Comparison of ENCODE assay signal across 8 cellular contexts in genomic region chr5:43556857-43557593, GRCh38. TPM values are rescaled to one million over a fixed set of nuclear protein-coding genes. Genes with fewer than 3 reads are reported as not detected.
A peak's percentile ranks its signal among the peaks of the same experiment; 100 is the strongest.
DNase-seq lines count a peak whose midpoint lies in the region; ATAC-seq, FAIRE-seq and TF ChIP-seq lines count a peak whose summit lies in the region.

TSS of gene PAIP1 (minus strand) at chr5:43557077. CDS start at chr5:43556846, 231 bp downstream.

- H3K36me3 ChIP-seq in SJSA1 (peaks cover 46% of the 10 kb centered on the region), gastroesophageal sphincter (peaks cover 0 to 18% of the 10 kb centered on the region in 2 donors), suprapubic skin (peaks cover 4% of the 10 kb centered on the region)

- peak within 1 kb of the TSS; percentile 65 for H3K4me3 ChIP-seq in LNCaP clone FGC (ENCODE audit: low read depth, low read length)
- H3K4me3 ChIP-seq in SJSA1, result peak within 1 kb of the TSS; percentile 98
- peak within 1 kb of the TSS; percentile 77 to 94 for H3K4me3 ChIP-seq in gastroesophageal sphincter
- H3K4me3 ChIP-seq in suprapubic skin, result peak within 1 kb of the TSS; percentile 84

- peak; percentile 52; the same call in 1 of the 2 replicates for TF ChIP-seq POLR2A in H54 (IDR thresholded peaks at IDR 0.05; ENCODE audit: low read depth, low read length)
- peak; percentile 50 to 64 for TF ChIP-seq POLR2A in gastroesophageal sphincter (IDR thresholded peaks at IDR 0.05)
- peak in 1 of 2 donors; percentile 34 for TF ChIP-seq POLR2A in suprapubic skin (IDR thresholded peaks at IDR 0.05)

- FAIRE-seq in H54 (lab: Jason Lieb, UNC), result no peak

- H3K9me3 ChIP-seq in SJSA1 (replicated peaks), result no peaks in the 10 kb centered on the region
- no peaks in the 10 kb centered on the region for H3K9me3 ChIP-seq in gastroesophageal sphincter
- no peaks in the 10 kb centered on the region for H3K9me3 ChIP-seq in suprapubic skin

- H3K4me1 ChIP-seq in SJSA1 (replicated peaks) (peaks cover 25% of the 10 kb centered on the region), gastroesophageal sphincter (peaks cover 6 to 48% (median 19%) of the 10 kb centered on the region in 3 donors), suprapubic skin (peaks cover 46% of the 10 kb centered on the region)

- DNase-seq in GM03348 (ENCODE audit: low spot score) (peak; percentile 93), H54 (ENCODE audit: insufficient read length, low spot score) (peak; percentile 85), LNCaP clone FGC (ENCODE audit: low read depth) (peak; percentile 58), SJSA1 (ENCODE audit: low read depth in 1 of 2, low spot score in 2 of 2) (peak; percentile 91 to 97), nucleus accumbens (lab: John Stamatoyannopoulos, UW) (peak in 55 of 56 donors; percentile 5 to 91 (median 78)), suprapubic skin (ENCODE audit: low spot score in 2 of 2) (peak; percentile 88 to 91)
- DNase-seq in activated naive CD4-positive, alpha-beta T cell treated with Interleukin-2 at 50 U/mL for 16 hours, result peak; percentile 85

- TF ChIP-seq EP300 in gastroesophageal sphincter (IDR thresholded peaks at IDR 0.05) (no peak), suprapubic skin (IDR thresholded peaks at IDR 0.05) (no peak)

- peak; percentile 91 for ATAC-seq in gastroesophageal sphincter

- H3K27me3 ChIP-seq in SJSA1 (replicated peaks) (no peaks in the 10 kb centered on the region), gastroesophageal sphincter (no peaks in the 10 kb centered on the region), suprapubic skin (no peaks in the 10 kb centered on the region)

- 12 to 29% methylated on average over 3 to 16 of the region's 82 CpGs for WGBS in gastroesophageal sphincter (ENCODE audit: low coverage in 1 of 2), 2 donors
- 3% methylated on average over 17 of the region's 82 CpGs for WGBS in suprapubic skin

- H3K27ac ChIP-seq in SJSA1, result peak within 1 kb of the TSS; percentile 94
- H3K27ac ChIP-seq in gastroesophageal sphincter, result peak within 1 kb of the TSS; percentile 66 to 99 (median 94)
- peak within 1 kb of the TSS; percentile 98 for H3K27ac ChIP-seq in suprapubic skin

- peak; percentile 64 for TF ChIP-seq CTCF in LNCaP clone FGC (IDR thresholded peaks at IDR 0.05; ENCODE audit: control insufficient read depth, extremely low read depth, insufficient read depth)
- TF ChIP-seq CTCF in gastroesophageal sphincter (IDR thresholded peaks at IDR 0.05), result peak; percentile 15 to 82 (median 62)
- peak; percentile 36 to 80 for TF ChIP-seq CTCF in suprapubic skin (IDR thresholded peaks at IDR 0.05)

RNA-seq across cellular contexts. Expression of gene PAIP1, which starts in this region (rescaled TPM):
- 114 and 172 TPM in 2 replicates for total RNA-seq in SJSA1 (2014; rRNA removed; shearing (Covaris generic))
- total RNA-seq in gastroesophageal sphincter (100 to 1,000 TPM in 2 of 4 donors, 10 to 100 TPM in 2; 86.3 to 127 (median 107) TPM), suprapubic skin (10 to 100 TPM; 41.5 to 69.1 (median 47.4) TPM)

Comparison
In these comparisons a context has a peak if more than half of its experiments do, and no peak if none do; other contexts are left out.
1. Peak in every context shown above with its lines: DNase-seq, ATAC-seq, H3K4me3 ChIP-seq and H3K27ac ChIP-seq.